8 cellular contexts compared by ENCODE assay signal in genomic region chr6:26473758-26474438, GRCh38. TPM values are rescaled to one million over a fixed set of nuclear protein-coding genes. Genes with fewer than 3 reads are reported as not detected.
DNase-seq lines count a peak whose midpoint lies in the region; ATAC-seq and TF ChIP-seq lines count a peak whose summit lies in the region.

No MANE protein-coding gene starts in this region.

- peak overlapping the region; percentile 22 to 54 (median 36) for H3K4me3 ChIP-seq in right lobe of liver

- H3K9me3 ChIP-seq in right lobe of liver = no peaks in the 10 kb centered on the region

- TF ChIP-seq POLR2A in right lobe of liver (IDR thresholded peaks at IDR 0.05) = peak; percentile 89

- peak overlapping the region; percentile 86 to 93 (median 89) for H3K27ac ChIP-seq in right lobe of liver

- H3K36me3 ChIP-seq in right lobe of liver = peaks cover 0 to 5% (median 0%) of the 10 kb centered on the region in 4 donors

- ATAC-seq in GM19023 (IDR thresholded peaks at IDR 0.05; ENCODE audit: unreplicated experiment) (peak; percentile 93), HG03196 (IDR thresholded peaks at IDR 0.05; ENCODE audit: unreplicated experiment) (peak; percentile 90), right lobe of liver (peak; percentile 91 to 95 (median 94))

- intact Hi-C loops in right lobe of liver (cut with DNase I) = no loop called here

- H3K27me3 ChIP-seq in right lobe of liver = no peaks in the 10 kb centered on the region

- DNase-seq in AG08396 (ENCODE audit: low spot score) = peak; percentile 86
- DNase-seq in NCI-H526 treated with DMSO at 0.1 percent for 48 hours (lab: John Stamatoyannopoulos, UW) = peak; percentile 96
- DNase-seq in activated CD4-positive, alpha-beta T cell treated with anti-CD3 and anti-CD28 coated beads, Interleukin-2, amount 50 U/mL, for 1 hour = peak; percentile 72
- DNase-seq in dermis blood vessel endothelial cell = peak; percentile 98
- peak; percentile 78 to 86 (median 82) for DNase-seq in right lobe of liver
- peak; percentile 51 to 72 for DNase-seq in stimulated activated CD4-positive, alpha-beta T cell treated with anti-CD3 and anti-CD28 coated beads, Interleukin-4, amount 100 ng/mL, for 48 hours (ENCODE audit: low read depth in 2 of 2)

- TF ChIP-seq CTCF in right lobe of liver (IDR thresholded peaks at IDR 0.05) = no peak

- 0% methylated on average over 12 of the region's 12 CpGs for WGBS in right lobe of liver (ENCODE audit: insufficient coverage, low coverage, low lambda C conversion rate, missing lambda C conversion rate)

- H3K4me1 ChIP-seq in right lobe of liver = peaks cover 0 to 10% (median 0%) of the 10 kb centered on the region in 4 donors

RNA-seq across cellular contexts. Expression of gene BTN2A1, which starts 16.1 kb away (rescaled TPM):
- total RNA-seq in dermis blood vessel endothelial cell = 7.8 and 9.3 TPM in 2 replicates
- total RNA-seq in right lobe of liver = 1 to 10 TPM; 3.6 to 8.3 (median 5.2) TPM

RNA-seq across cellular contexts. Expression of gene BTN1A1, which starts 26.2 kb away (rescaled TPM):
- not detected in 2 replicates for total RNA-seq in dermis blood vessel endothelial cell
- not detected for total RNA-seq in right lobe of liver

RNA-seq across cellular contexts. Expression of gene BTN3A3, which starts 33.6 kb away (rescaled TPM):
- total RNA-seq in dermis blood vessel endothelial cell = 16.9 and 20.3 TPM in 2 replicates
- 10 to 100 TPM in 3 of 6 experiments, 1 to 10 TPM in 3; 5.2 to 13.8 (median 9.1) TPM for total RNA-seq in right lobe of liver

Comparison
In these comparisons a context has a peak if more than half of its experiments do, and no peak if none do; other contexts are left out.
1. Peak in every context shown above with its lines: DNase-seq, ATAC-seq, H3K4me3 ChIP-seq and H3K27ac ChIP-seq.